ENCODE assay signal across 19 cellular contexts in genomic region chr1:101613549-101613948, GRCh38.
A peak's percentile ranks its signal among the peaks of the same experiment; 100 is the strongest.
DNase-seq lines count a peak whose midpoint lies in the region; ATAC-seq and TF ChIP-seq lines count a peak whose summit lies in the region.
"Had no signal": no experiment of that assay in that cellular context is flagged by ENCODE, and none has a peak within 500 bp of the region (broad histone marks: within the 10 kb centered on the region; RNA-seq: fewer than 3 reads in every experiment).

No MANE protein-coding gene starts in this region.

- no peak overlapping the region for H3K4me3 ChIP-seq in choroid plexus epithelial cell (ENCODE audit: low read depth, low read length)
- H3K4me3 ChIP-seq: GM12878 had no signal

- no peak for TF ChIP-seq CTCF in choroid plexus epithelial cell (conservative IDR thresholded peaks at IDR 0.05; ENCODE audit: low read depth, low read length)

- no peak for ATAC-seq in HG03432 (IDR thresholded peaks at IDR 0.05; ENCODE audit: unreplicated experiment)
- ATAC-seq: GM12878, Panc1, Right ventricle myocardium inferior had no signal

- DNase-seq in DMS53 (lab: John Stamatoyannopoulos, UW) (peak; percentile 55), DMS53 treated with DMSO at 0.1 percent for 48 hours (lab: John Stamatoyannopoulos, UW; ENCODE audit: unreplicated experiment) (no peak), choroid plexus epithelial cell (ENCODE audit: low read depth) (peak; percentile 7), iris pigment epithelial cell (ENCODE audit: low read depth) (peak; percentile 26), cerebellar cortex (ENCODE audit: low spot score) (no peak), NCI-H1930 (lab: John Stamatoyannopoulos, UW) (no peak)
- no peak for DNase-seq in stimulated activated CD4-positive, alpha-beta T cell treated with anti-CD3 and anti-CD28 coated beads, Interleukin-4, amount 100 ng/mL, for 4 hours
- DNase-seq: DMS 273 treated with DMSO at 0.1 percent for 48 hours, GF-D8, H9, Kasumi-1, MM.1S, NCI-H1092, NCI-H1436 treated with DMSO at 0.1 percent for 48 hours, NCI-H2081 had no signal

Comparison
In these comparisons a context has a peak if more than half of its experiments do, and no peak if none do; other contexts are left out.
1. DNase-seq: peak in DMS53 (single experiment), choroid plexus epithelial cell (single experiment) and iris pigment epithelial cell (single experiment); none in DMS53 treated with DMSO at 0.1 percent for 48 hours (single experiment), cerebellar cortex (single experiment), stimulated activated CD4-positive, alpha-beta T cell treated with anti-CD3 and anti-CD28 coated beads, Interleukin-4, amount 100 ng/mL, for 4 hours (0 of 2) and NCI-H1930 (0 of 2).